ENCODE assay signal across 8 cellular contexts in genomic region chr10:86585037-86585725, GRCh38.
DNase-seq lines count a peak whose midpoint lies in the region; ATAC-seq and TF ChIP-seq lines count a peak whose summit lies in the region.

No MANE protein-coding gene starts in this region.

- POLR2A ChIA-PET in PC-9 (lab: Charles Lee; ENCODE audit: unreplicated experiment) = no interaction called here

- 0 out of 2 replicates have a peak overlapping the region, but pooled peaks have one; percentile 24 for H2AFZ ChIP-seq in DND-41 (ENCODE audit: low read depth, low read length)
- H2AFZ ChIP-seq in PC-9 = no peak overlapping the region

- CTCF ChIA-PET in PC-9 (lab: Charles Lee) = interaction anchor here (0.7 to 1.5 kb wide), 2 partner anchors 60 to 185 kb away, joined by 6 read pairs; no protein-coding TSS in a partner anchor

- no peak overlapping the region for H3K4me3 ChIP-seq in DND-41 (ENCODE audit: low read depth in 1 of 2, low read length in 2 of 2)
- no peak overlapping the region for H3K4me3 ChIP-seq in PC-9
- H3K4me3 ChIP-seq in fibroblast of pulmonary artery (replicated peaks; ENCODE audit: low read depth, low read length) = no peak overlapping the region
- no peak overlapping the region for H3K4me3 ChIP-seq in neutrophil (ENCODE audit: low read depth in 1 of 2, low read length in 1 of 2)
- peak overlapping the region in 3 of 5 donors; percentile 29 to 48 (median 37) for H3K4me3 ChIP-seq in subcutaneous abdominal adipose tissue (ENCODE audit: low read depth in 1 of 5, low read length in 5 of 5)

- no peaks in the 10 kb centered on the region for H3K79me2 ChIP-seq in DND-41 (ENCODE audit: insufficient read depth, low read length)
- H3K79me2 ChIP-seq in PC-9 (ENCODE audit: low read depth) = no peaks in the 10 kb centered on the region

- no peaks in the 10 kb centered on the region for H3K9me3 ChIP-seq in DND-41 (ENCODE audit: insufficient read depth, low read length, severe bottlenecking)
- no peaks in the 10 kb centered on the region for H3K9me3 ChIP-seq in PC-9 (ENCODE audit: insufficient read depth, low read depth)
- no peaks in the 10 kb centered on the region for H3K9me3 ChIP-seq in neutrophil
- H3K9me3 ChIP-seq in subcutaneous abdominal adipose tissue (ENCODE audit: control insufficient read depth in 5 of 5, low read length in 5 of 5) = no peaks in the 10 kb centered on the region

- BruUV-seq in PC-9 (replicated peaks; lab: Mats Ljungman, UMichigan) = no TSS peak

- H3K4me1 ChIP-seq in DND-41 (ENCODE audit: insufficient read depth, low read length) = peaks cover 7% of the 10 kb centered on the region
- H3K4me1 ChIP-seq in PC-9 (replicated peaks; ENCODE audit: insufficient read depth) = no peaks in the 10 kb centered on the region
- H3K4me1 ChIP-seq in neutrophil (ENCODE audit: control insufficient read depth in 1 of 2, insufficient read depth in 1 of 2, low read depth in 1 of 2, low read length in 1 of 2) = peaks cover 3 to 5% of the 10 kb centered on the region in 2 experiments
- peaks cover 0 to 13% (median 3%) of the 10 kb centered on the region in 5 donors for H3K4me1 ChIP-seq in subcutaneous abdominal adipose tissue (ENCODE audit: control insufficient read depth in 5 of 5, insufficient read depth in 5 of 5, low read length in 5 of 5)

- no peaks in the 10 kb centered on the region for H3K9me3 Mint-ChIP-seq in activated T-cell treated with anti-CD3 and anti-CD28 coated beads, Interleukin-2, amount 50 U/mL, for 72 hours

- no peak overlapping the region for H3K27ac Mint-ChIP-seq in activated T-cell treated with anti-CD3 and anti-CD28 coated beads, Interleukin-2, amount 50 U/mL, for 72 hours

- H3K36me3 Mint-ChIP-seq in activated T-cell treated with anti-CD3 and anti-CD28 coated beads, Interleukin-2, amount 50 U/mL, for 72 hours (ENCODE audit: insufficient read depth in 2 of 2) = no peaks in the 10 kb centered on the region

- H3K9ac ChIP-seq in DND-41 (ENCODE audit: low read depth, low read length) (no peak overlapping the region), subcutaneous abdominal adipose tissue (ENCODE audit: low read length in 5 of 5) (peak overlapping the region in 2 of 5 donors; percentile 21 to 28)

- no peaks in the 10 kb centered on the region for H3K36me3 ChIP-seq in DND-41 (ENCODE audit: insufficient read depth, low read length)
- H3K36me3 ChIP-seq in PC-9 (ENCODE audit: low read depth) = no peaks in the 10 kb centered on the region
- H3K36me3 ChIP-seq in neutrophil = no peaks in the 10 kb centered on the region
- H3K36me3 ChIP-seq in subcutaneous abdominal adipose tissue (ENCODE audit: control insufficient read depth in 5 of 5, insufficient read depth in 5 of 5, low read length in 5 of 5) = no peaks in the 10 kb centered on the region

- peak overlapping the region; percentile 48 for H3K4me2 ChIP-seq in DND-41 (ENCODE audit: insufficient read depth, low read length)
- no peak overlapping the region for H3K4me2 ChIP-seq in PC-9

- H3K4me1 Mint-ChIP-seq in activated T-cell treated with anti-CD3 and anti-CD28 coated beads, Interleukin-2, amount 50 U/mL, for 72 hours (ENCODE audit: low read depth) = peaks cover 4% of the 10 kb centered on the region

- no peaks in the 10 kb centered on the region for H4K20me1 ChIP-seq in DND-41 (ENCODE audit: insufficient read depth, low read length)
- H4K20me1 ChIP-seq in PC-9 (ENCODE audit: insufficient read depth) = no peaks in the 10 kb centered on the region

- TF ChIP-seq CTCF in DND-41 (IDR thresholded peaks at IDR 0.05; ENCODE audit: borderline replicate concordance, extremely low read depth, low read length, poor library complexity, severe bottlenecking) = peak; percentile 100
- TF ChIP-seq CTCF in PC-9 (conservative IDR thresholded peaks at IDR 0.05) = peak; percentile 91
- peak; percentile 97 for TF ChIP-seq CTCF in fibroblast of pulmonary artery (IDR thresholded peaks at IDR 0.05; ENCODE audit: low read length, missing control alignments)
- TF ChIP-seq CTCF in neutrophil (IDR thresholded peaks at IDR 0.05) = peak; percentile 67

- intact Hi-C loops in PC-9 (cut with micrococcal nuclease; ENCODE audit: unreplicated experiment) = loop anchor here (1.0 to 10.0 kb wide), 3 partner anchors 64 to 480 kb away; partner anchors contain the start of gene WAPL

- no peaks in the 10 kb centered on the region for H3F3A ChIP-seq in PC-9 (ENCODE audit: insufficient read depth, low read depth)

- H3K27me3 ChIP-seq in DND-41 (ENCODE audit: insufficient read depth, low read length, poor library complexity) = no peaks in the 10 kb centered on the region
- H3K27me3 ChIP-seq in PC-9 (ENCODE audit: insufficient read depth, low read depth) = no peaks in the 10 kb centered on the region
- peaks cover 16% of the 10 kb centered on the region for H3K27me3 ChIP-seq in neutrophil
- H3K27me3 ChIP-seq in subcutaneous abdominal adipose tissue (ENCODE audit: control insufficient read depth in 5 of 5, insufficient read depth in 4 of 5, low read length in 5 of 5) = no peaks in the 10 kb centered on the region

- H3K27me3 Mint-ChIP-seq in activated T-cell treated with anti-CD3 and anti-CD28 coated beads, Interleukin-2, amount 50 U/mL, for 72 hours (ENCODE audit: low read depth) = no peaks in the 10 kb centered on the region

- ATAC-seq in DND-41 (ENCODE audit: insufficient read depth, low read depth) = peak; percentile 99
- peak; percentile 96 for ATAC-seq in GM21528 (IDR thresholded peaks at IDR 0.05; ENCODE audit: low FRiP score, unreplicated experiment)
- ATAC-seq in activated T-cell treated with anti-CD3 and anti-CD28 coated beads, Interleukin-2, amount 50 U/mL, for 72 hours (replicated peaks in 1 of 2) = peak; percentile 97

- DNase-seq in DND-41 (peak; percentile 75), HuH-7.5 (ENCODE audit: low spot score) (peak; percentile 60), PC-9 (peak; percentile 49 to 60), fibroblast of pulmonary artery (ENCODE audit: low read depth) (peak; percentile 67)
- peak; percentile 76 to 84 for DNase-seq in activated T-cell treated with anti-CD3 and anti-CD28 coated beads, Interleukin-2, amount 50 U/mL, for 72 hours

- no peak overlapping the region for H3K4me3 Mint-ChIP-seq in activated T-cell treated with anti-CD3 and anti-CD28 coated beads, Interleukin-2, amount 50 U/mL, for 72 hours

- no peak overlapping the region for H3K27ac ChIP-seq in DND-41 (ENCODE audit: low read length)
- H3K27ac ChIP-seq in PC-9 = no peak overlapping the region
- no peak overlapping the region for H3K27ac ChIP-seq in neutrophil
- H3K27ac ChIP-seq in subcutaneous abdominal adipose tissue (ENCODE audit: low read depth, low read length) = no peak overlapping the region

- no peaks in the 10 kb centered on the region for H3K9me2 ChIP-seq in PC-9 (ENCODE audit: insufficient read depth)

Comparison
In these comparisons a context has a peak if more than half of its experiments do, and no peak if none do; other contexts are left out.
1. H3K4me3 ChIP-seq: peak in subcutaneous abdominal adipose tissue (3 of 5); none in DND-41 (0 of 2), PC-9 (single experiment), fibroblast of pulmonary artery (single experiment) and neutrophil (0 of 2).
2. Peak in every context shown above with its lines, with median percentiles within 50 percentile points of each other: ATAC-seq, DNase-seq and CTCF ChIP-seq.